17 cellular contexts compared by ENCODE assay signal in genomic region chr6:125194980-125195379, GRCh38. TPM values are rescaled to one million over a fixed set of nuclear protein-coding genes. Genes with fewer than 3 reads are reported as not detected.
"Had no signal": no experiment of that assay in that cellular context is flagged by ENCODE, and none has a peak within 500 bp of the region (broad histone marks: within the 10 kb centered on the region; RNA-seq: fewer than 3 reads in every experiment).

No MANE protein-coding gene starts in this region.

- H3K9me3 Mint-ChIP-seq: activated T-helper 2 cell treated with anti-CD3 and anti-CD28 coated beads, Interferon-gamma antibody, Interleukin-2, Interleukin-4, amounts not matched to agents 10 μg/mL and 5 μg/mL and 100 μg/mL, durations not matched to agents 14 hours and 24 hours and 36 hours; endodermal cell; immature natural killer cell; naive thymus-derived CD8-positive, alpha-beta T cell; stimulated activated effector memory CD8-positive, alpha-beta T cell treated with anti-CD3 and anti-CD28 coated beads, Interleukin-12 subunit alpha, Interleukin-12 subunit beta, amount 100 ng/mL, for 72 hours; T-helper 1 cell treated with Interleukin-12 subunit alpha and Interleukin-12 subunit beta and Interleukin-4 antibody, amounts not matched to agents 30 μg/mL and 1 μg/mL, for 36 hours had no signal

- H3K4me3 ChIP-seq: body of pancreas, lung, smooth muscle cell, tibial nerve had no signal

- H3K27ac ChIP-seq: body of pancreas, neutrophil, tibial nerve had no signal

- H3K4me1 Mint-ChIP-seq: stimulated activated effector memory CD8-positive, alpha-beta T cell treated with anti-CD3 and anti-CD28 coated beads, Interleukin-12 subunit alpha, Interleukin-12 subunit beta, amount 100 ng/mL, for 72 hours had no signal

- ATAC-seq: body of pancreas; naive thymus-derived CD8-positive, alpha-beta T cell; right cardiac atrium; stimulated activated effector memory CD8-positive, alpha-beta T cell treated with anti-CD3 and anti-CD28 coated beads, Interleukin-12 subunit alpha, Interleukin-12 subunit beta, amount 100 ng/mL, for 72 hours had no signal

- H3K4me2 ChIP-seq: smooth muscle cell had no signal

- H3K27me3 ChIP-seq: body of pancreas, neutrophil, tibial nerve had no signal

- H3K4me3 Mint-ChIP-seq: endodermal cell; immature natural killer cell; naive thymus-derived CD8-positive, alpha-beta T cell; stimulated activated effector memory CD8-positive, alpha-beta T cell treated with anti-CD3 and anti-CD28 coated beads, Interleukin-12 subunit alpha, Interleukin-12 subunit beta, amount 100 ng/mL, for 72 hours; T-helper 1 cell treated with Interleukin-12 subunit alpha and Interleukin-12 subunit beta and Interleukin-4 antibody, amounts not matched to agents 30 μg/mL and 1 μg/mL, for 36 hours had no signal

- DNase-seq: activated CD4-positive, alpha-beta T cell treated with anti-CD3 and anti-CD28 coated beads, Interleukin-2, amount 50 U/mL, for 1 hour; activated naive CD4-positive, alpha-beta T cell treated with anti-CD3 and anti-CD28 coated beads, Interleukin-2, amount 50 U/mL, for 16 hours; activated T-cell treated with anti-CD3 and anti-CD28 coated beads for 4 hours; body of pancreas; cerebellar nuclear complex; endodermal cell; erythroblast; immature natural killer cell; naive thymus-derived CD8-positive, alpha-beta T cell; right cardiac atrium had no signal

- H3K36me3 Mint-ChIP-seq: immature natural killer cell; naive thymus-derived CD8-positive, alpha-beta T cell; stimulated activated effector memory CD8-positive, alpha-beta T cell treated with anti-CD3 and anti-CD28 coated beads, Interleukin-12 subunit alpha, Interleukin-12 subunit beta, amount 100 ng/mL, for 72 hours had no signal

- H3K27ac Mint-ChIP-seq: activated T-helper 2 cell treated with anti-CD3 and anti-CD28 coated beads, Interferon-gamma antibody, Interleukin-2, Interleukin-4, amounts not matched to agents 10 μg/mL and 5 μg/mL and 100 μg/mL, durations not matched to agents 14 hours and 24 hours and 36 hours; endodermal cell; immature natural killer cell; stimulated activated effector memory CD8-positive, alpha-beta T cell treated with anti-CD3 and anti-CD28 coated beads, Interleukin-12 subunit alpha, Interleukin-12 subunit beta, amount 100 ng/mL, for 72 hours; T-helper 1 cell treated with Interleukin-12 subunit alpha and Interleukin-12 subunit beta and Interleukin-4 antibody, amounts not matched to agents 30 μg/mL and 1 μg/mL, for 36 hours had no signal

- H3K9me3 ChIP-seq: body of pancreas, neutrophil, tibial nerve had no signal

- H3K36me3 ChIP-seq: neutrophil, tibial nerve had no signal

RNA-seq across cellular contexts. Expression of gene TPD52L1, which starts 41.4 kb away (rescaled TPM):
- total RNA-seq: activated T-helper 2 cell treated with anti-CD3 and anti-CD28 coated beads, Interferon-gamma antibody, Interleukin-2, Interleukin-4, amounts not matched to agents 10 μg/mL and 5 μg/mL and 100 μg/mL, durations not matched to agents 14 hours and 24 hours and 36 hours; naive thymus-derived CD8-positive, alpha-beta T cell had no signal
- polyA plus RNA-seq: naive thymus-derived CD8-positive, alpha-beta T cell had no signal
